1 cellular context compared by ENCODE assay signal in genomic region chr4:24970635-24971034, GRCh38.
TF ChIP-seq lines count a peak whose summit lies in the region.

No MANE protein-coding gene starts in this region.

TF ChIP-seq in GM23338, 12 proteins besides CTCF, POLR2A, EP300 and RAD21:
- TF ChIP-seq, protein P1, sequence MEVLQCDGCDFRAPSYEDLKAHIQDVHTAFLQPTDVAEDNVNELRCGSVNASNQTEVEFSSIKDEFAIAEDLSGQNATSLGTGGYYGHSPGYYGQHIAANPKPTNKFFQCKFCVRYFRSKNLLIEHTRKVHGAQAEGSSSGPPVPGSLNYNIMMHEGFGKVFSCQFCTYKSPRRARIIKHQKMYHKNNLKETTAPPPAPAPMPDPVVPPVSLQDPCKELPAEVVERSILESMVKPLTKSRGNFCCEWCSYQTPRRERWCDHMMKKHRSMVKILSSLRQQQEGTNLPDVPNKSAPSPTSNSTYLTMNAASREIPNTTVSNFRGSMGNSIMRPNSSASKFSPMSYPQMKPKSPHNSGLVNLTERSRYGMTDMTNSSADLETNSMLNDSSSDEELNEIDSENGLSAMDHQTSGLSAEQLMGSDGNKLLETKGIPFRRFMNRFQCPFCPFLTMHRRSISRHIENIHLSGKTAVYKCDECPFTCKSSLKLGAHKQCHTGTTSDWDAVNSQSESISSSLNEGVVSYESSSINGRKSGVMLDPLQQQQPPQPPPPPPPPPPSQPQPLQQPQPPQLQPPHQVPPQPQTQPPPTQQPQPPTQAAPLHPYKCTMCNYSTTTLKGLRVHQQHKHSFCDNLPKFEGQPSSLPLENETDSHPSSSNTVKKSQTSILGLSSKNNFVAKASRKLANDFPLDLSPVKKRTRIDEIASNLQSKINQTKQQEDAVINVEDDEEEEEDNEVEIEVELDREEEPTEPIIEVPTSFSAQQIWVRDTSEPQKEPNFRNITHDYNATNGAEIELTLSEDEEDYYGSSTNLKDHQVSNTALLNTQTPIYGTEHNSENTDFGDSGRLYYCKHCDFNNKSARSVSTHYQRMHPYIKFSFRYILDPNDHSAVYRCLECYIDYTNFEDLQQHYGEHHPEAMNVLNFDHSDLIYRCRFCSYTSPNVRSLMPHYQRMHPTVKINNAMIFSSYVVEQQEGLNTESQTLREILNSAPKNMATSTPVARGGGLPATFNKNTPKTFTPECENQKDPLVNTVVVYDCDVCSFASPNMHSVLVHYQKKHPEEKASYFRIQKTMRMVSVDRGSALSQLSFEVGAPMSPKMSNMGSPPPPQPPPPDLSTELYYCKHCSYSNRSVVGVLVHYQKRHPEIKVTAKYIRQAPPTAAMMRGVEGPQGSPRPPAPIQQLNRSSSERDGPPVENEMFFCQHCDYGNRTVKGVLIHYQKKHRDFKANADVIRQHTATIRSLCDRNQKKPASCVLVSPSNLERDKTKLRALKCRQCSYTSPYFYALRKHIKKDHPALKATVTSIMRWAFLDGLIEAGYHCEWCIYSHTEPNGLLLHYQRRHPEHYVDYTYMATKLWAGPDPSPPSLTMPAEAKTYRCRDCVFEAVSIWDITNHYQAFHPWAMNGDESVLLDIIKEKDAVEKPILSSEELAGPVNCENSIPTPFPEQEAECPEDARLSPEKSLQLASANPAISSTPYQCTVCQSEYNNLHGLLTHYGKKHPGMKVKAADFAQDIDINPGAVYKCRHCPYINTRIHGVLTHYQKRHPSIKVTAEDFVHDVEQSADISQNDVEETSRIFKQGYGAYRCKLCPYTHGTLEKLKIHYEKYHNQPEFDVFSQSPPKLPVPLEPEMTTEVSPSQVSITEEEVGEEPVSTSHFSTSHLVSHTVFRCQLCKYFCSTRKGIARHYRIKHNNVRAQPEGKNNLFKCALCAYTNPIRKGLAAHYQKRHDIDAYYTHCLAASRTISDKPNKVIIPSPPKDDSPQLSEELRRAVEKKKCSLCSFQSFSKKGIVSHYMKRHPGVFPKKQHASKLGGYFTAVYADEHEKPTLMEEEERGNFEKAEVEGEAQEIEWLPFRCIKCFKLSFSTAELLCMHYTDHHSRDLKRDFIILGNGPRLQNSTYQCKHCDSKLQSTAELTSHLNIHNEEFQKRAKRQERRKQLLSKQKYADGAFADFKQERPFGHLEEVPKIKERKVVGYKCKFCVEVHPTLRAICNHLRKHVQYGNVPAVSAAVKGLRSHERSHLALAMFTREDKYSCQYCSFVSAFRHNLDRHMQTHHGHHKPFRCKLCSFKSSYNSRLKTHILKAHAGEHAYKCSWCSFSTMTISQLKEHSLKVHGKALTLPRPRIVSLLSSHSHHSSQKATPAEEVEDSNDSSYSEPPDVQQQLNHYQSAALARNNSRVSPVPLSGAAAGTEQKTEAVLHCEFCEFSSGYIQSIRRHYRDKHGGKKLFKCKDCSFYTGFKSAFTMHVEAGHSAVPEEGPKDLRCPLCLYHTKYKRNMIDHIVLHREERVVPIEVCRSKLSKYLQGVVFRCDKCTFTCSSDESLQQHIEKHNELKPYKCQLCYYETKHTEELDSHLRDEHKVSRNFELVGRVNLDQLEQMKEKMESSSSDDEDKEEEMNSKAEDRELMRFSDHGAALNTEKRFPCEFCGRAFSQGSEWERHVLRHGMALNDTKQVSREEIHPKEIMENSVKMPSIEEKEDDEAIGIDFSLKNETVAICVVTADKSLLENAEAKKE (CRISPR knock-in tag; IDR thresholded peaks at IDR 0.05) = no peak
- TF ChIP-seq EZH2phosphoT487 (IDR thresholded peaks at IDR 0.05; ENCODE audit: unreplicated experiment) (no peak), POLR2AphosphoS5 (IDR thresholded peaks at IDR 0.05; ENCODE audit: low read depth) (no peak), ETS1 (IDR thresholded peaks at IDR 0.05) (no peak), NANOG (IDR thresholded peaks at IDR 0.05; ENCODE audit: borderline replicate concordance) (no peak), STAT1 (IDR thresholded peaks at IDR 0.05; ENCODE audit: unreplicated experiment) (no peak), JUNB (IDR thresholded peaks at IDR 0.05; ENCODE audit: unreplicated experiment) (no peak)
